ENCODE assay signal across 38 cellular contexts in the genomic region with DNA sequence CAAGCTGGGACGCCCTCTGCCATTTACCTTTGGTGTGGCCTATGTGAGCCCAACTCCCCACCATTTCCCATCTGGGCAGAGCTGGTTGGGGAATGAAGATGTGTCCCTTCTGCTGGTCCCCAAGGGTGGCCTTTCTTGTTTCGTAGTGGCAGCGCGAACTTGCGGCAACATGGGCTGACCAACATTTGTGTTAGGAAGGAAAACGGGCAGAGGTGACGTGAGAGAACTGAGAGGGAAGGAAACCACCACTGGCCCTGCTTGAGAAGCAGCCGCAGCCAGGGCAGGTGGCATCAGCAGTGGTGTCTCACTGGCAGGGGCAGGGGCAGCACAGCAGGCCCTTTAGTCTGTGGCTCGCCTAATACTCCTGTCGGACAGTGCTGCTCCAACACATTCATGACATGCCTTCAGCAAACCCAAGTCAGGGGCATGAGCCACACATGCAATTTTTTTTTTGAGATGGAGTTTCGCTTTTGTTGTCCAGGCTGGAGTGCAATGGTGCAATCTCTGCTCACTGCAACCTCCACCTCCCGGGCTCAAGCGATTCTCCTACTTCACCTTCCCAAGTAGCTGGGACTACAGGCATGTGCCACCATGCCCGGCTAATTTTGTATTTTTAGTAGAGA. TPM values are rescaled to one million over a fixed set of nuclear protein-coding genes. Genes with fewer than 3 reads are reported as not detected.
"Had no signal": no experiment of that assay in that cellular context is flagged by ENCODE, and none has a peak within 500 bp of the region (broad histone marks: within the 10 kb centered on the region; RNA-seq: fewer than 3 reads in every experiment).

No MANE protein-coding gene starts in this region.

- H3K27ac Mint-ChIP-seq: activated B cell treated with CpG ODN at 0.5 μM for 24 hours; activated CD8-positive, alpha-beta T cell treated with anti-CD3 and anti-CD28 coated beads for 36 hours; activated naive CD8-positive, alpha-beta T cell; activated T-helper 17 cell treated with anti-CD3 and anti-CD28 coated beads, Interleukin-2, amount 50 U/mL, for 72 hours; T-helper 17 cell; T-helper 2 cell treated with Interferon-gamma antibody and Interleukin-4, amounts not matched to agents 5 μg/mL and 100 μg/mL, for 36 hours had no signal

- H3K36me3 Mint-ChIP-seq: activated naive CD8-positive, alpha-beta T cell had no signal

- H3K27me3 Mint-ChIP-seq: activated CD8-positive, alpha-beta T cell treated with anti-CD3 and anti-CD28 coated beads for 36 hours; activated naive CD8-positive, alpha-beta T cell; activated T-helper 17 cell treated with anti-CD3 and anti-CD28 coated beads, Interleukin-2, amount 50 U/mL, for 72 hours; central memory CD8-positive, alpha-beta T cell had no signal

- H3K4me1 Mint-ChIP-seq: activated B cell treated with CpG ODN at 0.5 μM for 24 hours; activated T-helper 17 cell treated with anti-CD3 and anti-CD28 coated beads, Interleukin-2, amount 50 U/mL, for 72 hours; central memory CD8-positive, alpha-beta T cell; T-helper 17 cell had no signal

- H3K9me3 Mint-ChIP-seq: activated B cell treated with CpG ODN at 0.5 μM for 24 hours; activated CD8-positive, alpha-beta T cell treated with anti-CD3 and anti-CD28 coated beads for 36 hours; activated T-cell treated with anti-CD3 and anti-CD28 coated beads, Interleukin-2, amount 50 U/mL, for 4 hours; activated T-helper 17 cell treated with anti-CD3 and anti-CD28 coated beads, Interleukin-2, amount 50 U/mL, for 72 hours; central memory CD8-positive, alpha-beta T cell; T-helper 2 cell treated with Interferon-gamma antibody and Interleukin-4, amounts not matched to agents 5 μg/mL and 100 μg/mL, for 36 hours had no signal

- H3K4me3 ChIP-seq: esophagus squamous epithelium, gastroesophageal sphincter had no signal

- ATAC-seq: activated CD4-positive, CD25-positive, alpha-beta regulatory T cell treated with anti-CD3 and anti-CD28 coated beads, Interleukin-2, amount 50 U/mL, for 24 hours; activated CD8-positive, alpha-beta T cell treated with anti-CD3 and anti-CD28 coated beads for 36 hours; activated T-cell treated with anti-CD3 and anti-CD28 coated beads, Interleukin-2, amount 50 U/mL, for 4 hours; activated T-helper 17 cell treated with anti-CD3 and anti-CD28 coated beads, Interleukin-2, amount 50 U/mL, for 72 hours; gastroesophageal sphincter; T-helper 17 cell had no signal

- H3K27ac ChIP-seq: brain microvascular endothelial cell, epithelial cell of prostate, esophagus squamous epithelium, gastroesophageal sphincter, WERI-Rb-1 had no signal

- H3K4me3 Mint-ChIP-seq: activated B cell treated with CpG ODN at 0.5 μM for 24 hours; activated CD8-positive, alpha-beta T cell treated with anti-CD3 and anti-CD28 coated beads for 36 hours; activated naive CD8-positive, alpha-beta T cell; activated T-cell treated with anti-CD3 and anti-CD28 coated beads, Interleukin-2, amount 50 U/mL, for 4 hours; activated T-helper 17 cell treated with anti-CD3 and anti-CD28 coated beads, Interleukin-2, amount 50 U/mL, for 72 hours; central memory CD8-positive, alpha-beta T cell; T-helper 17 cell; T-helper 2 cell treated with Interferon-gamma antibody and Interleukin-4, amounts not matched to agents 5 μg/mL and 100 μg/mL, for 36 hours had no signal

- H3K36me3 ChIP-seq: brain microvascular endothelial cell, esophagus squamous epithelium, gastroesophageal sphincter, WERI-Rb-1 had no signal

- DNase-seq: activated B cell treated with CpG ODN at 0.5 μM for 24 hours; activated CD4-positive, alpha-beta T cell treated with anti-CD3 and anti-CD28 coated beads for 48 hours; activated CD4-positive, alpha-beta T cell treated with anti-CD3 and anti-CD28 coated beads, Interleukin-2, amount 50 U/mL, for 1 hour; activated CD4-positive, alpha-beta T cell treated with anti-CD3 and anti-CD28 coated beads, Interleukin-2, amount 50 U/mL, for 48 hours; activated CD8-positive, alpha-beta memory T cell treated with anti-CD3 and anti-CD28 coated beads for 24 hours; activated CD8-positive, alpha-beta T cell treated with anti-CD3 and anti-CD28 coated beads for 36 hours; activated effector memory CD4-positive, alpha-beta T cell treated with Interleukin-2 at 50 U/mL for 16 hours; activated gamma-delta T cell treated with Interleukin-2 at 50 U/mL for 16 hours; activated naive CD4-positive, alpha-beta T cell treated with anti-CD3 and anti-CD28 coated beads, Interleukin-2, amount 50 U/mL, for 16 hours; activated naive CD4-positive, alpha-beta T cell treated with Interleukin-2 at 50 U/mL for 16 hours; activated T-cell treated with anti-CD3 and anti-CD28 coated beads, Interleukin-2, amount 50 U/mL, for 4 hours; amniotic stem cell; anterior cingulate cortex; brain microvascular endothelial cell; cortex of kidney; dermis blood vessel endothelial cell; effector CD8-positive, alpha-beta T cell; esophagus squamous epithelium; foreskin melanocyte; T-helper 1 cell; T-helper 17 cell; T1000; WERI-Rb-1 had no signal

RNA-seq across cellular contexts. Expression of gene LRRC74B, which starts 29.9 kb away (rescaled TPM):
- total RNA-seq: activated B cell treated with CpG ODN at 0.5 μM for 24 hours; activated CD8-positive, alpha-beta T cell treated with anti-CD3 and anti-CD28 coated beads for 36 hours; activated T-cell treated with anti-CD3 and anti-CD28 coated beads, Interleukin-2, amount 50 U/mL, for 4 hours; activated T-helper 17 cell treated with anti-CD3 and anti-CD28 coated beads, Interleukin-2, amount 50 U/mL, for 72 hours; astrocyte; bronchial epithelial cell; cardiac septum; cerebellum; dermis blood vessel endothelial cell; endothelial cell of umbilical vein; fibroblast of lung; fibroblast of villous mesenchyme; gastroesophageal sphincter; glomerular endothelial cell had no signal

RNA-seq across cellular contexts. Expression of gene SLC7A4, which starts 43.3 kb away (rescaled TPM):
- total RNA-seq: activated B cell treated with CpG ODN at 0.5 μM for 24 hours; activated CD8-positive, alpha-beta T cell treated with anti-CD3 and anti-CD28 coated beads for 36 hours; activated T-helper 17 cell treated with anti-CD3 and anti-CD28 coated beads, Interleukin-2, amount 50 U/mL, for 72 hours; cardiac septum; dermis blood vessel endothelial cell; endothelial cell of umbilical vein; glomerular endothelial cell had no signal
